11 cellular contexts compared by ENCODE assay signal in the genomic region with DNA sequence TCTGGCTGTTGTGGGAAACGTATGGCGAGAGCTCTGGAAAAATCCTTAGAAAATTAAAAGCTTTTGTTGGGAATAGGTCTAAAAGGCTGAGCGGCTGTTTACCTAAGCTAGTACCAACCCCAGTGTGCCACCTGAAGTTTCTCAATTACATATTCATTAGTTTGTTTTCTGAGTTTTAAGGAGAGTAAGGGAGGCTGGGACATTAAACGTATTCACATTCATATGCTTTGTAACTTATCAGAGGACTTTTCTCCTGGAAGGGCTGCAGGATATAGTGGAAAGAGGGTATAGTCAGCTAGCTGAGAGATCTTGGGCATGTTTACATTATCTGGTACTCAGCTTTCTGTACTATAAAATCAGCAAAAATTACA. TPM values are rescaled to one million over a fixed set of nuclear protein-coding genes. Genes with fewer than 3 reads are reported as not detected.
A peak's percentile ranks its signal among the peaks of the same experiment; 100 is the strongest.
DNase-seq lines count a peak whose midpoint lies in the region; ATAC-seq, FAIRE-seq and TF ChIP-seq lines count a peak whose summit lies in the region.
"Had no signal": no experiment of that assay in that cellular context is flagged by ENCODE, and none has a peak within 500 bp of the region (broad histone marks: within the 10 kb centered on the region; RNA-seq: fewer than 3 reads in every experiment).

No MANE protein-coding gene starts in this region.

- peak overlapping the region; percentile 71 for H2AFZ ChIP-seq in GM23248

- H3K9me3 ChIP-seq in GM23248 (ENCODE audit: low read depth), result no peaks in the 10 kb centered on the region
- no peaks in the 10 kb centered on the region for H3K9me3 ChIP-seq in T-helper 17 cell (ENCODE audit: control insufficient read depth, low read length, poor library complexity, severe bottlenecking)
- H3K9me3 ChIP-seq in effector memory CD4-positive, alpha-beta T cell (ENCODE audit: control insufficient read depth, low read length), result no peaks in the 10 kb centered on the region

- DNase-seq in GM23248 (no peak), T-helper 17 cell (no peak), foreskin fibroblast (no peak), progenitor cell of endocrine pancreas (ENCODE audit: low spot score, unreplicated experiment) (no peak), D721Med (ENCODE audit: insufficient read length, low spot score) (no peak)
- no peak for DNase-seq in effector memory CD4-positive, alpha-beta T cell
- DNase-seq: NCI-H2081, T1000 had no signal

- in situ Hi-C loops in GM23248 (cut with MboI), result no loop called here

- H3K4me1 ChIP-seq in GM23248 (ENCODE audit: insufficient read depth), result peaks cover 26% of the 10 kb centered on the region
- no peaks in the 10 kb centered on the region for H3K4me1 ChIP-seq in effector memory CD4-positive, alpha-beta T cell (ENCODE audit: control insufficient read depth, insufficient read depth, low read length, poor library complexity, severe bottlenecking)

- H3K36me3 ChIP-seq in GM23248 (ENCODE audit: low read depth), result no peaks in the 10 kb centered on the region; the same call in 1 of the 2 replicates
- no peaks in the 10 kb centered on the region for H3K36me3 ChIP-seq in effector memory CD4-positive, alpha-beta T cell (ENCODE audit: control insufficient read depth, insufficient read depth, low read length)

- H3K4me3 ChIP-seq in GM23248 (peak overlapping the region; percentile 84), foreskin fibroblast (ENCODE audit: low read depth in 1 of 2, low read length in 2 of 2) (peak overlapping the region; percentile 81 to 94)
- no peak overlapping the region for H3K4me3 ChIP-seq in effector memory CD4-positive, alpha-beta T cell (ENCODE audit: insufficient read depth, low read depth, low read length, poor library complexity, severe bottlenecking)

- 48 to 49% methylated on average over 4 of the region's 4 CpGs for WGBS in GM23248 (ENCODE audit: low coverage in 1 of 2, low lambda C conversion rate in 2 of 2, missing lambda C conversion rate in 2 of 2), 2 experiments

- ATAC-seq in T-helper 17 cell (no peak), GM18520 (IDR thresholded peaks at IDR 0.05; ENCODE audit: unreplicated experiment) (no peak), GM18868 (IDR thresholded peaks at IDR 0.05; ENCODE audit: unreplicated experiment) (no peak)

- peak overlapping the region; percentile 98 for H3K9ac ChIP-seq in GM23248

- H3K27ac ChIP-seq in GM23248, result peak overlapping the region; percentile 100
- H3K27ac ChIP-seq in effector memory CD4-positive, alpha-beta T cell (ENCODE audit: insufficient read depth, low read length, poor library complexity, severe bottlenecking), result no peak overlapping the region

- peaks cover 36% of the 10 kb centered on the region for H3K79me2 ChIP-seq in GM23248 (ENCODE audit: insufficient read depth)

- H3K9me2 ChIP-seq in GM23248 (ENCODE audit: insufficient read depth), result no peaks in the 10 kb centered on the region

- no peaks in the 10 kb centered on the region for H3K9me3 Mint-ChIP-seq in progenitor cell of endocrine pancreas (ENCODE audit: low read depth)

- H3K36me3 Mint-ChIP-seq in T-helper 17 cell (ENCODE audit: low read depth), result peaks cover 7% of the 10 kb centered on the region
- no peaks in the 10 kb centered on the region for H3K36me3 Mint-ChIP-seq in progenitor cell of endocrine pancreas (ENCODE audit: insufficient read depth)

- H3K4me1 Mint-ChIP-seq in T-helper 17 cell, result peaks cover 12% of the 10 kb centered on the region
- peaks cover 27% of the 10 kb centered on the region for H3K4me1 Mint-ChIP-seq in progenitor cell of endocrine pancreas (ENCODE audit: low read depth)

- TF ChIP-seq CTCF in foreskin fibroblast (IDR thresholded peaks at IDR 0.05; ENCODE audit: low read depth, low read length), result no peak
- TF ChIP-seq CTCF in progenitor cell of endocrine pancreas (IDR thresholded peaks at IDR 0.05; ENCODE audit: unreplicated experiment), result no peak
- no peak for TF ChIP-seq CTCF in D721Med (IDR thresholded peaks at IDR 0.05; ENCODE audit: insufficient read depth, missing control alignments)

- H3K4me3 Mint-ChIP-seq in T-helper 17 cell (peak overlapping the region; percentile 87), progenitor cell of endocrine pancreas (ENCODE audit: low read depth) (peak overlapping the region; percentile 79)

- FAIRE-seq in D721Med (lab: Jason Lieb, UNC), result no peak
- FAIRE-seq: islet of Langerhans had no signal

- no peaks in the 10 kb centered on the region for H4K20me1 ChIP-seq in GM23248 (ENCODE audit: insufficient read depth)

- H3F3A ChIP-seq in GM23248 (ENCODE audit: insufficient read depth), result peaks cover 38% of the 10 kb centered on the region

- peaks cover 49% of the 10 kb centered on the region for H3K27me3 Mint-ChIP-seq in T-helper 17 cell
- H3K27me3 Mint-ChIP-seq in progenitor cell of endocrine pancreas, result peaks cover 20% of the 10 kb centered on the region

- H3K27ac Mint-ChIP-seq in T-helper 17 cell (no peak overlapping the region), progenitor cell of endocrine pancreas (no peak overlapping the region)

- peak overlapping the region; percentile 93 for H3K4me2 ChIP-seq in GM23248 (ENCODE audit: unreplicated experiment)

- H3K27me3 ChIP-seq in GM23248 (replicated peaks; ENCODE audit: insufficient read depth), result no peaks in the 10 kb centered on the region
- peaks cover 19% of the 10 kb centered on the region for H3K27me3 ChIP-seq in effector memory CD4-positive, alpha-beta T cell (replicated peaks; ENCODE audit: control insufficient read depth, insufficient read depth, low read length, poor library complexity, severe bottlenecking)

RNA-seq across cellular contexts. Expression of gene PAWR, which starts 1.5 kb away (rescaled TPM):
- total RNA-seq in GM23248 (2014; rRNA removed; shearing (Covaris generic)), result 53.2 and 62.6 TPM in 2 replicates
- polyA plus RNA-seq in GM23248 (2016; fragmentation: Nextera tagmentation; extraction: Ambion mirVana), result 53.9 and 54.4 TPM in 2 replicates
- total RNA-seq in T-helper 17 cell, result 1 to 10 TPM; 4.3 to 6.7 TPM
- total RNA-seq in progenitor cell of endocrine pancreas, result 85.7 and 92.3 TPM in 2 replicates
